Comparison of ENCODE assay signal across 1 cellular context in genomic region chr2:25056391-25056821, GRCh38.
TF ChIP-seq lines count a peak whose summit lies in the region.

No MANE protein-coding gene starts in this region.

TF ChIP-seq in HepG2, 621 proteins besides CTCF, POLR2A, EP300 and RAD21:
- no peak for TF ChIP-seq DDIT3 (CRISPR knock-in tag; IDR thresholded peaks at IDR 0.05)
- no peak for TF ChIP-seq TGIF2 (CRISPR knock-in tag; IDR thresholded peaks at IDR 0.05)
- TF ChIP-seq XRCC5 (optimal IDR thresholded peaks at IDR 0.05; ENCODE audit: low read length), result no peak
- TF ChIP-seq ZNF205 (CRISPR knock-in tag; IDR thresholded peaks at IDR 0.05), result no peak
- no peak for TF ChIP-seq NFRKB (IDR thresholded peaks at IDR 0.05)
- no peak for TF ChIP-seq NONO (IDR thresholded peaks at IDR 0.05)
- no peak for TF ChIP-seq NONO (CRISPR knock-in tag; conservative IDR thresholded peaks at IDR 0.05)
- TF ChIP-seq MEIS1 (CRISPR knock-in tag; IDR thresholded peaks at IDR 0.05; ENCODE audit: borderline replicate concordance), result no peak
TF ChIP-seq in HepG2: peak in this region for 0.
